In genomic region chr3:45166283-45166879, GRCh38 we compare ENCODE assay signal across 1 cellular context.
TF ChIP-seq lines count a peak whose summit lies in the region.

No MANE protein-coding gene starts in this region.

TF ChIP-seq in IMR-90, 13 proteins besides CTCF, POLR2A, EP300 and RAD21 (continued from another document):
- TF ChIP-seq USF2 (IDR thresholded peaks at IDR 0.05; ENCODE audit: low read depth, low read length) (no peak), CEBPB (IDR thresholded peaks at IDR 0.05; ENCODE audit: low read depth, low read length) (no peak), MAZ (IDR thresholded peaks at IDR 0.05; ENCODE audit: borderline replicate concordance, low read depth, low read length) (no peak), CHD1 (IDR thresholded peaks at IDR 0.05; ENCODE audit: low read depth, low read length) (no peak), SMC3 (IDR thresholded peaks at IDR 0.05; ENCODE audit: low read depth, low read length) (no peak)
